Comparison of ENCODE assay signal across 1 cellular context in genomic region chr20:1415667-1416468, GRCh38.
TF ChIP-seq lines count a peak whose summit lies in the region.

No MANE protein-coding gene starts in this region.

TF ChIP-seq in HepG2, 621 proteins besides CTCF, POLR2A, EP300 and RAD21 (continued from another document and continues in another):
- no peak for TF ChIP-seq KLF12 (CRISPR knock-in tag; IDR thresholded peaks at IDR 0.05; ENCODE audit: borderline replicate concordance)
- TF ChIP-seq ZKSCAN1 (IDR thresholded peaks at IDR 0.05; ENCODE audit: low read length) = peak; percentile 93
- TF ChIP-seq ZFY (CRISPR knock-in tag; IDR thresholded peaks at IDR 0.05) = no peak
- TF ChIP-seq ZNF780A (CRISPR knock-in tag; IDR thresholded peaks at IDR 0.05) = no peak
- TF ChIP-seq, protein P1, sequence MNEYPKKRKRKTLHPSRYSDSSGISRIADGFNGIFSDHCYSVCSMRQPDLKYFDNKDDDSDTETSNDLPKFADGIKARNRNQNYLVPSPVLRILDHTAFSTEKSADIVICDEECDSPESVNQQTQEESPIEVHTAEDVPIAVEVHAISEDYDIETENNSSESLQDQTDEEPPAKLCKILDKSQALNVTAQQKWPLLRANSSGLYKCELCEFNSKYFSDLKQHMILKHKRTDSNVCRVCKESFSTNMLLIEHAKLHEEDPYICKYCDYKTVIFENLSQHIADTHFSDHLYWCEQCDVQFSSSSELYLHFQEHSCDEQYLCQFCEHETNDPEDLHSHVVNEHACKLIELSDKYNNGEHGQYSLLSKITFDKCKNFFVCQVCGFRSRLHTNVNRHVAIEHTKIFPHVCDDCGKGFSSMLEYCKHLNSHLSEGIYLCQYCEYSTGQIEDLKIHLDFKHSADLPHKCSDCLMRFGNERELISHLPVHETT (CRISPR knock-in tag; conservative IDR thresholded peaks at IDR 0.05) = no peak
- TF ChIP-seq SALL1 (CRISPR knock-in tag; IDR thresholded peaks at IDR 0.05) = peak; percentile 69
- no peak for TF ChIP-seq ZNF709 (CRISPR knock-in tag; IDR thresholded peaks at IDR 0.05)
- TF ChIP-seq ZFP36L2 (CRISPR knock-in tag; IDR thresholded peaks at IDR 0.05) = 0 out of 2 replicates have a peak, but pooled peaks have one; percentile 61
- no peak for TF ChIP-seq ZNF367 (CRISPR knock-in tag; IDR thresholded peaks at IDR 0.05; ENCODE audit: borderline replicate concordance)
- TF ChIP-seq ATF3 (CRISPR knock-in tag; IDR thresholded peaks at IDR 0.05) = peak; percentile 97
- TF ChIP-seq NFIC (IDR thresholded peaks at IDR 0.05; ENCODE audit: low read length) = no peak
- no peak for TF ChIP-seq ZNF652 (CRISPR knock-in tag; IDR thresholded peaks at IDR 0.05; ENCODE audit: borderline replicate concordance, low read depth)
- TF ChIP-seq, protein P2, sequence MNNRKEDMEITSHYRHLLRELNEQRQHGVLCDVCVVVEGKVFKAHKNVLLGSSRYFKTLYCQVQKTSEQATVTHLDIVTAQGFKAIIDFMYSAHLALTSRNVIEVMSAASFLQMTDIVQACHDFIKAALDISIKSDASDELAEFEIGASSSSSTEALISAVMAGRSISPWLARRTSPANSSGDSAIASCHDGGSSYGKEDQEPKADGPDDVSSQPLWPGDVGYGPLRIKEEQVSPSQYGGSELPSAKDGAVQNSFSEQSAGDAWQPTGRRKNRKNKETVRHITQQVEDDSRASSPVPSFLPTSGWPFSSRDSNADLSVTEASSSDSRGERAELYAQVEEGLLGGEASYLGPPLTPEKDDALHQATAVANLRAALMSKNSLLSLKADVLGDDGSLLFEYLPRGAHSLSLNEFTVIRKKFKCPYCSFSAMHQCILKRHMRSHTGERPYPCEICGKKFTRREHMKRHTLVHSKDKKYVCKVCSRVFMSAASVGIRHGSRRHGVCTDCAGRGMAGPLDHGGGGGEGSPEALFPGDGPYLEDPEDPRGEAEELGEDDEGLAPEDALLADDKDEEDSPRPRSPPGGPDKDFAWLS (CRISPR knock-in tag; IDR thresholded peaks at IDR 0.05; ENCODE audit: borderline replicate concordance) = no peak
- no peak for TF ChIP-seq TRAFD1 (CRISPR knock-in tag; IDR thresholded peaks at IDR 0.05; ENCODE audit: borderline replicate concordance)
- TF ChIP-seq, protein P3, sequence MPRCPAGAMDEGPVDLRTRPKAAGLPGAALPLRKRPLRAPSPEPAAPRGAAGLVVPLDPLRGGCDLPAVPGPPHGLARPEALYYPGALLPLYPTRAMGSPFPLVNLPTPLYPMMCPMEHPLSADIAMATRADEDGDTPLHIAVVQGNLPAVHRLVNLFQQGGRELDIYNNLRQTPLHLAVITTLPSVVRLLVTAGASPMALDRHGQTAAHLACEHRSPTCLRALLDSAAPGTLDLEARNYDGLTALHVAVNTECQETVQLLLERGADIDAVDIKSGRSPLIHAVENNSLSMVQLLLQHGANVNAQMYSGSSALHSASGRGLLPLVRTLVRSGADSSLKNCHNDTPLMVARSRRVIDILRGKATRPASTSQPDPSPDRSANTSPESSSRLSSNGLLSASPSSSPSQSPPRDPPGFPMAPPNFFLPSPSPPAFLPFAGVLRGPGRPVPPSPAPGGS (CRISPR knock-in tag; IDR thresholded peaks at IDR 0.05) = no peak
- peak; percentile 77; the same call in 1 of the 2 replicates for TF ChIP-seq ARID3A (IDR thresholded peaks at IDR 0.05; ENCODE audit: low read depth, low read length)
- no peak for TF ChIP-seq BORCS8-MEF2B (CRISPR knock-in tag; IDR thresholded peaks at IDR 0.05)
- TF ChIP-seq, protein P4, sequence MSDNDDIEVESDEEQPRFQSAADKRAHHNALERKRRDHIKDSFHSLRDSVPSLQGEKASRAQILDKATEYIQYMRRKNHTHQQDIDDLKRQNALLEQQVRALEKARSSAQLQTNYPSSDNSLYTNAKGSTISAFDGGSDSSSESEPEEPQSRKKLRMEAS (IDR thresholded peaks at IDR 0.05) = peak; percentile 63; the same call in 1 of the 2 replicates
- TF ChIP-seq, protein P5, sequence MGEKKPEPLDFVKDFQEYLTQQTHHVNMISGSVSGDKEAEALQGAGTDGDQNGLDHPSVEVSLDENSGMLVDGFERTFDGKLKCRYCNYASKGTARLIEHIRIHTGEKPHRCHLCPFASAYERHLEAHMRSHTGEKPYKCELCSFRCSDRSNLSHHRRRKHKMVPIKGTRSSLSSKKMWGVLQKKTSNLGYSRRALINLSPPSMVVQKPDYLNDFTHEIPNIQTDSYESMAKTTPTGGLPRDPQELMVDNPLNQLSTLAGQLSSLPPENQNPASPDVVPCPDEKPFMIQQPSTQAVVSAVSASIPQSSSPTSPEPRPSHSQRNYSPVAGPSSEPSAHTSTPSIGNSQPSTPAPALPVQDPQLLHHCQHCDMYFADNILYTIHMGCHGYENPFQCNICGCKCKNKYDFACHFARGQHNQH (CRISPR knock-in tag; IDR thresholded peaks at IDR 0.05) = peak; percentile 79; the same call in 1 of the 2 replicates
- TF ChIP-seq MLLT10 (CRISPR knock-in tag; IDR thresholded peaks at IDR 0.05) = no peak
- peak; percentile 68; the same call in 1 of the 2 replicates for TF ChIP-seq ZBTB20 (CRISPR knock-in tag; IDR thresholded peaks at IDR 0.05; ENCODE audit: borderline replicate concordance, low read depth)
- no peak for TF ChIP-seq SRY (CRISPR knock-in tag; IDR thresholded peaks at IDR 0.05)
- TF ChIP-seq, protein P6, sequence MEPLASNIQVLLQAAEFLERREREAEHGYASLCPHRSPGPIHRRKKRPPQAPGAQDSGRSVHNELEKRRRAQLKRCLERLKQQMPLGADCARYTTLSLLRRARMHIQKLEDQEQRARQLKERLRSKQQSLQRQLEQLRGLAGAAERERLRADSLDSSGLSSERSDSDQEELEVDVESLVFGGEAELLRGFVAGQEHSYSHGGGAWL (CRISPR knock-in tag; IDR thresholded peaks at IDR 0.05) = no peak
- TF ChIP-seq ZNF552 (CRISPR knock-in tag; IDR thresholded peaks at IDR 0.05; ENCODE audit: borderline replicate concordance) = no peak
- no peak for TF ChIP-seq ZNF142 (CRISPR knock-in tag; IDR thresholded peaks at IDR 0.05)
- TF ChIP-seq ZFP82 (CRISPR knock-in tag; IDR thresholded peaks at IDR 0.05; ENCODE audit: borderline replicate concordance) = no peak
- TF ChIP-seq ZSCAN29 (CRISPR knock-in tag; conservative IDR thresholded peaks at IDR 0.05) = no peak
- peak; percentile 82 for TF ChIP-seq FOXA3 (CRISPR knock-in tag; IDR thresholded peaks at IDR 0.05)
- TF ChIP-seq SMAD3 (CRISPR knock-in tag; IDR thresholded peaks at IDR 0.05) = peak; percentile 96
- no peak for TF ChIP-seq KLF11 (CRISPR knock-in tag; IDR thresholded peaks at IDR 0.05)
- TF ChIP-seq, protein P7, sequence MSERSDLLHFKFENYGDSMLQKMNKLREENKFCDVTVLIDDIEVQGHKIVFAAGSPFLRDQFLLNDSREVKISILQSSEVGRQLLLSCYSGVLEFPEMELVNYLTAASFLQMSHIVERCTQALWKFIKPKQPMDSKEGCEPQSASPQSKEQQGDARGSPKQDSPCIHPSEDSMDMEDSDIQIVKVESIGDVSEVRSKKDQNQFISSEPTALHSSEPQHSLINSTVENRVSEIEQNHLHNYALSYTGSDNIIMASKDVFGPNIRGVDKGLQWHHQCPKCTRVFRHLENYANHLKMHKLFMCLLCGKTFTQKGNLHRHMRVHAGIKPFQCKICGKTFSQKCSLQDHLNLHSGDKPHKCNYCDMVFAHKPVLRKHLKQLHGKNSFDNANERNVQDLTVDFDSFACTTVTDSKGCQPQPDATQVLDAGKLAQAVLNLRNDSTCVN (CRISPR knock-in tag; IDR thresholded peaks at IDR 0.05; ENCODE audit: borderline replicate concordance) = peak; percentile 89
- TF ChIP-seq ZNF205 (CRISPR knock-in tag; IDR thresholded peaks at IDR 0.05) = 0 out of 2 replicates have a peak, but pooled peaks have one; percentile 41
- 0 out of 2 replicates have a peak, but pooled peaks have one; percentile 63 for TF ChIP-seq ZZZ3 (CRISPR knock-in tag; IDR thresholded peaks at IDR 0.05; ENCODE audit: borderline replicate concordance)
- no peak for TF ChIP-seq HNRNPUL1 (IDR thresholded peaks at IDR 0.05; ENCODE audit: low read depth, low read length)
- TF ChIP-seq IRF9 (CRISPR knock-in tag; IDR thresholded peaks at IDR 0.05; ENCODE audit: borderline replicate concordance) = no peak; the same call in 1 of the 2 replicates
- TF ChIP-seq MAF1 (CRISPR knock-in tag; IDR thresholded peaks at IDR 0.05; ENCODE audit: borderline replicate concordance) = no peak
- no peak for TF ChIP-seq KAT2B (IDR thresholded peaks at IDR 0.05; ENCODE audit: borderline replicate concordance, low read depth, low read length)
- TF ChIP-seq PHF21A (CRISPR knock-in tag; IDR thresholded peaks at IDR 0.05) = no peak
- peak; percentile 86 for TF ChIP-seq KAT8 (CRISPR knock-in tag; IDR thresholded peaks at IDR 0.05)
- peak; percentile 27; the same call in 1 of the 2 replicates for TF ChIP-seq KMT2B (CRISPR knock-in tag; IDR thresholded peaks at IDR 0.05)
- peak; percentile 86 for TF ChIP-seq RNF2 (conservative IDR thresholded peaks at IDR 0.05; ENCODE audit: low read depth)
- no peak for TF ChIP-seq TFAP4 (IDR thresholded peaks at IDR 0.05; ENCODE audit: borderline replicate concordance, low read depth)
- TF ChIP-seq ZNF776 (CRISPR knock-in tag; IDR thresholded peaks at IDR 0.05) = no peak
